ENCODE assay signal across 1 cellular context in the genomic region with DNA sequence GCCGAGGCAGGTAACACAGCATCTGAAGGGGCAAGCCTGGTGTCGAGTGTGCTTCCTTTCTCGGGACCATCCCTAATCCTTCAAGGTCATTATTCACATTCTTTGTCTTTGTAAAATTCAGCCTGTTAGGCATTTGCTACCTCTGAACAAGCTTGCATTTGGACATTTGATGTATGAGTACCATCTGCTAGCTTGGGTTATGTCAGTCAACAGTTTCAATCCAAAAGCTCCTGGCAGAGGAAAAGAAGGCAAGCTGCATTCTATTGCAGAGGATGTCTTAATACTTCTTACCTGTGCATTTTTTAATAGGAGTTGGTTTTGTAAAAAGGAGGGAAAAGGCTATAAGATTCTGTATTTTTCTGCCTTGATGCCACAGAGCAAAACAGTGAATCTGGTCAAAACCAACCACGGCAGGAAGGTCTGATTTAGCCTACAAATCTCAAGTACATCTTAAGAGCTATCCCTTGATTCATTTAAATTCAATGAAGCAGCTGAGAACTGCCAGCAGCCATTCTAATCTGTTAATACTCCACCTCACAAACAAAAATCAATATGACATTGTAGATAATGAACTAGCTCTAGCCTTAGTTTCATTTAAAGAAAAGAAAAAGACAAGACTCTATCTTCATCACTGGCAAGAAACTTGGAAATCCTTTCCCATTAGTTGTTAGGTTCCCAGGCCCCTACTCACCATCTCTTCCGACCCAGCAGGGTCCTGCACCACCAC.
TF ChIP-seq lines count a peak whose summit lies in the region.

No MANE protein-coding gene starts in this region.

TF ChIP-seq in HepG2, 621 proteins besides CTCF, POLR2A, EP300 and RAD21:
- TF ChIP-seq ZNF761 (CRISPR knock-in tag; conservative IDR thresholded peaks at IDR 0.05) = no peak
- TF ChIP-seq HDAC2 (CRISPR knock-in tag; IDR thresholded peaks at IDR 0.05) = no peak
- TF ChIP-seq, protein P1, sequence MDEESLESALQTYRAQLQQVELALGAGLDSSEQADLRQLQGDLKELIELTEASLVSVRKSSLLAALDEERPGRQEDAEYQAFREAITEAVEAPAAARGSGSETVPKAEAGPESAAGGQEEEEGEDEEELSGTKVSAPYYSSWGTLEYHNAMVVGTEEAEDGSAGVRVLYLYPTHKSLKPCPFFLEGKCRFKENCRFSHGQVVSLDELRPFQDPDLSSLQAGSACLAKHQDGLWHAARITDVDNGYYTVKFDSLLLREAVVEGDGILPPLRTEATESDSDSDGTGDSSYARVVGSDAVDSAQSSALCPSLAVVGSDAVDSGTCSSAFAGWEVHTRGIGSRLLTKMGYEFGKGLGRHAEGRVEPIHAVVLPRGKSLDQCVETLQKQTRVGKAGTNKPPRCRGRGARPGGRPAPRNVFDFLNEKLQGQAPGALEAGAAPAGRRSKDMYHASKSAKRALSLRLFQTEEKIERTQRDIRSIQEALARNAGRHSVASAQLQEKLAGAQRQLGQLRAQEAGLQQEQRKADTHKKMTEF (CRISPR knock-in tag; IDR thresholded peaks at IDR 0.05) = no peak
TF ChIP-seq in HepG2: peak in this region for 0.
